In genomic region chr1:11731719-11732283, GRCh38 we compare ENCODE assay signal across 8 cellular contexts. TPM values are rescaled to one million over a fixed set of nuclear protein-coding genes. Genes with fewer than 3 reads are reported as not detected.
DNase-seq lines count a peak whose midpoint lies in the region; ATAC-seq and TF ChIP-seq lines count a peak whose summit lies in the region.

No MANE protein-coding gene starts in this region.

- no peaks in the 10 kb centered on the region for H3K36me3 Mint-ChIP-seq in MCF 10A (ENCODE audit: insufficient read depth, unreplicated experiment)
- no peaks in the 10 kb centered on the region for H3K36me3 Mint-ChIP-seq in activated CD8-positive, alpha-beta T cell treated with anti-CD3 and anti-CD28 coated beads for 36 hours (ENCODE audit: low read depth)
- no peaks in the 10 kb centered on the region for H3K36me3 Mint-ChIP-seq in natural killer cell treated with Interleukin-12 subunit alpha and Interleukin-12 subunit beta and Interleukin-15 and Interleukin-18, amount 100 ng/mL, for 72 hours

- in situ Hi-C loops in T47D (cut with HindIII; ENCODE audit: low pct_unique_long_range_greater_than_20kb, low sequenced_read_pairs): no loop called here

- peak; percentile 11 for ATAC-seq in activated CD8-positive, alpha-beta T cell treated with anti-CD3 and anti-CD28 coated beads for 36 hours
- ATAC-seq in natural killer cell treated with Interleukin-12 subunit alpha and Interleukin-12 subunit beta and Interleukin-15 and Interleukin-18, amount 100 ng/mL, for 72 hours: no peak
- no peak for ATAC-seq in HG03571 (IDR thresholded peaks at IDR 0.05; ENCODE audit: unreplicated experiment)
- no peak for ATAC-seq in GM18520 (IDR thresholded peaks at IDR 0.05; ENCODE audit: unreplicated experiment)

- BruUV-seq in MCF 10A (replicated peaks; lab: Mats Ljungman, UMichigan): no TSS peak

- TF ChIP-seq CTCF in MCF 10A (IDR thresholded peaks at IDR 0.05; ENCODE audit: unreplicated experiment): no peak
- TF ChIP-seq CTCF in activated CD8-positive, alpha-beta T cell treated with anti-CD3 and anti-CD28 coated beads for 36 hours (IDR thresholded peaks at IDR 0.05): no peak
- no peak for TF ChIP-seq CTCF in fibroblast of villous mesenchyme (IDR thresholded peaks at IDR 0.05; ENCODE audit: insufficient read depth, low read depth, low read length)

- peaks cover 9% of the 10 kb centered on the region for H3K4me1 Mint-ChIP-seq in MCF 10A (ENCODE audit: insufficient read depth, unreplicated experiment)
- peaks cover 42% of the 10 kb centered on the region for H3K4me1 Mint-ChIP-seq in activated CD8-positive, alpha-beta T cell treated with anti-CD3 and anti-CD28 coated beads for 36 hours (ENCODE audit: low read depth)
- H3K4me1 Mint-ChIP-seq in natural killer cell treated with Interleukin-12 subunit alpha and Interleukin-12 subunit beta and Interleukin-15 and Interleukin-18, amount 100 ng/mL, for 72 hours (ENCODE audit: low read depth in 2 of 2): peaks cover 44 to 53% of the 10 kb centered on the region in 2 donors

- no peak overlapping the region for H3K27ac Mint-ChIP-seq in MCF 10A (ENCODE audit: low read depth, unreplicated experiment)
- peak overlapping the region; percentile 88 for H3K27ac Mint-ChIP-seq in activated CD8-positive, alpha-beta T cell treated with anti-CD3 and anti-CD28 coated beads for 36 hours
- H3K27ac Mint-ChIP-seq in natural killer cell treated with Interleukin-12 subunit alpha and Interleukin-12 subunit beta and Interleukin-15 and Interleukin-18, amount 100 ng/mL, for 72 hours: peak overlapping the region; percentile 94 to 96

- CTCF ChIA-PET in MCF 10A (lab: Yijun Ruan, JAX): no interaction called here
- CTCF ChIA-PET in activated CD8-positive, alpha-beta T cell treated with anti-CD3 and anti-CD28 coated beads for 36 hours (lab: Charles Lee): interaction anchor here (1.0 kb wide), 1 partner anchor 86 kb away, joined by 3 read pairs; no protein-coding TSS in a partner anchor

- intact Hi-C loops in MCF 10A (cut with micrococcal nuclease): no loop called here
- intact Hi-C loops in activated CD8-positive, alpha-beta T cell treated with anti-CD3 and anti-CD28 coated beads for 36 hours (cut with micrococcal nuclease): loop anchor here (5.0 kb wide), 1 partner anchor 80 kb away; the partner anchor contains the start of genes FBXO2 and FBXO44

- no peak overlapping the region for H3K4me3 Mint-ChIP-seq in MCF 10A (ENCODE audit: unreplicated experiment)
- H3K4me3 Mint-ChIP-seq in activated CD8-positive, alpha-beta T cell treated with anti-CD3 and anti-CD28 coated beads for 36 hours: peak overlapping the region; percentile 66
- peak overlapping the region; percentile 90 for H3K4me3 Mint-ChIP-seq in natural killer cell treated with Interleukin-12 subunit alpha and Interleukin-12 subunit beta and Interleukin-15 and Interleukin-18, amount 100 ng/mL, for 72 hours

- H3K9me3 Mint-ChIP-seq in MCF 10A (ENCODE audit: unreplicated experiment): no peaks in the 10 kb centered on the region
- H3K9me3 Mint-ChIP-seq in activated CD8-positive, alpha-beta T cell treated with anti-CD3 and anti-CD28 coated beads for 36 hours: no peaks in the 10 kb centered on the region
- no peaks in the 10 kb centered on the region for H3K9me3 Mint-ChIP-seq in natural killer cell treated with Interleukin-12 subunit alpha and Interleukin-12 subunit beta and Interleukin-15 and Interleukin-18, amount 100 ng/mL, for 72 hours

- peak; percentile 38 to 71 for DNase-seq in T47D (ENCODE audit: low read depth in 1 of 2, low spot score in 1 of 2)
- no peak for DNase-seq in MCF 10A (ENCODE audit: unreplicated experiment)
- peak; percentile 58 for DNase-seq in activated CD8-positive, alpha-beta T cell treated with anti-CD3 and anti-CD28 coated beads for 36 hours
- DNase-seq in fibroblast of villous mesenchyme (ENCODE audit: low read depth): peak; percentile 79
- no peak for DNase-seq in natural killer cell treated with Interleukin-12 subunit alpha and Interleukin-12 subunit beta and Interleukin-15 and Interleukin-18, amount 100 ng/mL, for 72 hours (ENCODE audit: low spot score)
- DNase-seq in T1000 (lab: John Stamatoyannopoulos, UW): no peak

- POLR2A ChIA-PET in MCF 10A (lab: Yijun Ruan, JAX): no interaction called here
- POLR2A ChIA-PET in activated CD8-positive, alpha-beta T cell treated with anti-CD3 and anti-CD28 coated beads for 36 hours (lab: Charles Lee): interaction anchor here (1.0 to 2.0 kb wide), 2 partner anchors 55 to 176 kb away, joined by 3 to 12 read pairs; no protein-coding TSS in a partner anchor

- H3K27me3 Mint-ChIP-seq in MCF 10A (ENCODE audit: insufficient read depth, unreplicated experiment): no peaks in the 10 kb centered on the region
- no peaks in the 10 kb centered on the region for H3K27me3 Mint-ChIP-seq in activated CD8-positive, alpha-beta T cell treated with anti-CD3 and anti-CD28 coated beads for 36 hours
- H3K27me3 Mint-ChIP-seq in natural killer cell treated with Interleukin-12 subunit alpha and Interleukin-12 subunit beta and Interleukin-15 and Interleukin-18, amount 100 ng/mL, for 72 hours: no peaks in the 10 kb centered on the region

- peak overlapping the region; percentile 36 for H3K4me3 ChIP-seq in fibroblast of villous mesenchyme (ENCODE audit: low read depth, low read length)

RNA-seq across cellular contexts. Expression of gene AGTRAP, which starts 4.1 kb away (rescaled TPM):
- total RNA-seq in MCF 10A (2022): 68.4 and 73.1 TPM in 2 replicates
- 1 to 10 TPM; 8.9 to 9.4 TPM for total RNA-seq in activated CD8-positive, alpha-beta T cell treated with anti-CD3 and anti-CD28 coated beads for 36 hours
- total RNA-seq in fibroblast of villous mesenchyme: 38.9 and 41.9 TPM in 2 replicates
- total RNA-seq in natural killer cell treated with Interleukin-12 subunit alpha and Interleukin-12 subunit beta and Interleukin-15 and Interleukin-18, amount 100 ng/mL, for 72 hours: 10 to 100 TPM; 40.3 to 52.0 TPM

RNA-seq across cellular contexts. Expression of gene C1orf167, which starts 30.2 kb away (rescaled TPM):
- not detected in 2 replicates for total RNA-seq in MCF 10A (2022)
- total RNA-seq in activated CD8-positive, alpha-beta T cell treated with anti-CD3 and anti-CD28 coated beads for 36 hours: not detected
- total RNA-seq in fibroblast of villous mesenchyme: under 0.01 TPM in 1 of 2 replicates, not detected in the other
- not detected for total RNA-seq in natural killer cell treated with Interleukin-12 subunit alpha and Interleukin-12 subunit beta and Interleukin-15 and Interleukin-18, amount 100 ng/mL, for 72 hours

RNA-seq across cellular contexts. Expression of gene DRAXIN, which starts 40.3 kb away (rescaled TPM):
- total RNA-seq in MCF 10A (2022) (0.05 and 0.07 TPM in 2 replicates), fibroblast of villous mesenchyme (not detected in 2 replicates)
- under 1 TPM; 0.18 to 0.20 TPM for total RNA-seq in activated CD8-positive, alpha-beta T cell treated with anti-CD3 and anti-CD28 coated beads for 36 hours
- 10 to 100 TPM; 29.3 to 41.5 TPM for total RNA-seq in natural killer cell treated with Interleukin-12 subunit alpha and Interleukin-12 subunit beta and Interleukin-15 and Interleukin-18, amount 100 ng/mL, for 72 hours

RNA-seq across cellular contexts. Expression of gene MAD2L2, which starts 50.9 kb away (rescaled TPM):
- total RNA-seq in MCF 10A (2022) (40.1 and 46.3 TPM in 2 replicates), fibroblast of villous mesenchyme (30.7 and 43.8 TPM in 2 replicates)
- 10 to 100 TPM; 86.5 to 90.4 TPM for total RNA-seq in activated CD8-positive, alpha-beta T cell treated with anti-CD3 and anti-CD28 coated beads for 36 hours
- 100 to 1,000 TPM; 115 to 153 TPM for total RNA-seq in natural killer cell treated with Interleukin-12 subunit alpha and Interleukin-12 subunit beta and Interleukin-15 and Interleukin-18, amount 100 ng/mL, for 72 hours

Comparison
In these comparisons a context has a peak if more than half of its experiments do, and no peak if none do; other contexts are left out.
1. DNase-seq: peak in T47D (2 of 2), activated CD8-positive, alpha-beta T cell treated with anti-CD3 and anti-CD28 coated beads for 36 hours (single experiment) and fibroblast of villous mesenchyme (single experiment); none in MCF 10A (single experiment), natural killer cell treated with Interleukin-12 subunit alpha and Interleukin-12 subunit beta and Interleukin-15 and Interleukin-18, amount 100 ng/mL, for 72 hours (single experiment) and T1000 (single experiment).
2. RNA of gene DRAXIN, which starts 40.3 kb away (total RNA-seq): 29.3 to 41.5 TPM in natural killer cell treated with Interleukin-12 subunit alpha and Interleukin-12 subunit beta and Interleukin-15 and Interleukin-18, amount 100 ng/mL, for 72 hours; 0.18 to 0.20 TPM in activated CD8-positive, alpha-beta T cell treated with anti-CD3 and anti-CD28 coated beads for 36 hours, 0.05 to 0.07 TPM in MCF 10A and not detected in fibroblast of villous mesenchyme; every median in the first group is over 10 times any median in the second.